ENCODE assay signal across 17 cellular contexts in genomic region chr3:123350971-123351370, GRCh38.
DNase-seq lines count a peak whose midpoint lies in the region; ATAC-seq and TF ChIP-seq lines count a peak whose summit lies in the region.
"Had no signal": no experiment of that assay in that cellular context is flagged by ENCODE, and none has a peak within 500 bp of the region (broad histone marks: within the 10 kb centered on the region; RNA-seq: fewer than 3 reads in every experiment).

No MANE protein-coding gene starts in this region.

- H3K9me3 Mint-ChIP-seq in activated T-helper 17 cell treated with anti-CD3 and anti-CD28 coated beads, Interleukin-2, amount 50 U/mL, for 72 hours = peaks cover 9% of the 10 kb centered on the region

- no peak for ATAC-seq in heart left ventricle
- ATAC-seq in Right ventricle myocardium inferior = no peak
- ATAC-seq in gastroesophageal sphincter = no peak
- no peak for ATAC-seq in HG03342 (IDR thresholded peaks at IDR 0.05; ENCODE audit: unreplicated experiment)
- ATAC-seq in activated T-helper 17 cell treated with anti-CD3 and anti-CD28 coated beads, Interleukin-2, amount 50 U/mL, for 72 hours (replicated peaks) = no peak

- WGBS in heart left ventricle, 4 donors = 73 to 82% (median 77%) methylated on average over 6 of the region's 6 CpGs
- WGBS in gastroesophageal sphincter (ENCODE audit: low coverage in 1 of 2), 2 donors = 92 to 93% methylated on average over 2 to 4 of the region's 6 CpGs

- H3K27ac Mint-ChIP-seq in activated T-helper 17 cell treated with anti-CD3 and anti-CD28 coated beads, Interleukin-2, amount 50 U/mL, for 72 hours = no peak overlapping the region
- H3K27ac Mint-ChIP-seq: CD4-positive, alpha-beta T cell had no signal

- intact Hi-C loops in heart left ventricle (cut with DNase I) (no loop called here), Right ventricle myocardium inferior (cut with DNase I) (no loop called here), posterior vena cava (cut with DNase I) (no loop called here)

- DNase-seq in heart left ventricle (no peak), Right ventricle myocardium inferior (ENCODE audit: missing footprints) (no peak), posterior vena cava (ENCODE audit: low spot score) (peak; percentile 58), hippocampal formation (lab: John Stamatoyannopoulos, UW) (no peak), MG63 (no peak)
- DNase-seq: CD4-positive, alpha-beta T cell; NCI-H1105 treated with DMSO at 0.1 percent for 48 hours; NCI-H2029; NCI-H446; NCI-H524 treated with DMSO at 0.1 percent for 48 hours; NCI-H82; NK-92 treated with Interleukin-12 subunit alpha and Interleukin-12 subunit beta, amount 100 ng/mL, for 24 hours; PC-9; SHP77 had no signal

- peaks cover 0 to 11% (median 0%) of the 10 kb centered on the region in 9 donors for H3K36me3 ChIP-seq in heart left ventricle
- no peaks in the 10 kb centered on the region for H3K36me3 ChIP-seq in gastroesophageal sphincter
- H3K36me3 ChIP-seq in MG63 = no peaks in the 10 kb centered on the region

- H3K4me3 ChIP-seq in heart left ventricle = no peak overlapping the region
- H3K4me3 ChIP-seq in gastroesophageal sphincter = no peak overlapping the region
- H3K4me3 ChIP-seq in MG63 = no peak overlapping the region
- H3K4me3 ChIP-seq: PC-9 had no signal

- H3K9me3 ChIP-seq in heart left ventricle (peaks cover 0 to 4% (median 0%) of the 10 kb centered on the region in 12 donors), gastroesophageal sphincter (no peaks in the 10 kb centered on the region), MG63 (peaks cover 4% of the 10 kb centered on the region)

- H3K4me3 Mint-ChIP-seq in activated T-helper 17 cell treated with anti-CD3 and anti-CD28 coated beads, Interleukin-2, amount 50 U/mL, for 72 hours = no peak overlapping the region
- H3K4me3 Mint-ChIP-seq: CD4-positive, alpha-beta T cell had no signal

- H3K4me1 ChIP-seq in heart left ventricle = peaks cover 0 to 83% (median 49%) of the 10 kb centered on the region in 12 donors
- peaks cover 0 to 87% (median 28%) of the 10 kb centered on the region in 3 donors for H3K4me1 ChIP-seq in gastroesophageal sphincter

- TF ChIP-seq POLR2A in heart left ventricle (IDR thresholded peaks at IDR 0.05) (no peak), gastroesophageal sphincter (IDR thresholded peaks at IDR 0.05) (no peak)

- H3K27me3 ChIP-seq in heart left ventricle (peaks cover 0 to 4% (median 0%) of the 10 kb centered on the region in 9 donors), gastroesophageal sphincter (no peaks in the 10 kb centered on the region), MG63 (peaks cover 24% of the 10 kb centered on the region)

- TF ChIP-seq EP300 in gastroesophageal sphincter (IDR thresholded peaks at IDR 0.05) = no peak

- H3K27ac ChIP-seq in heart left ventricle = peak overlapping the region in 7 of 12 donors; percentile 1 to 94 (median 82)
- peak overlapping the region; percentile 7 to 86 (median 79) for H3K27ac ChIP-seq in gastroesophageal sphincter
- H3K27ac ChIP-seq: PC-9 had no signal

- H3K4me1 Mint-ChIP-seq in activated T-helper 17 cell treated with anti-CD3 and anti-CD28 coated beads, Interleukin-2, amount 50 U/mL, for 72 hours = peaks cover 8% of the 10 kb centered on the region

- H3K36me3 Mint-ChIP-seq in activated T-helper 17 cell treated with anti-CD3 and anti-CD28 coated beads, Interleukin-2, amount 50 U/mL, for 72 hours (ENCODE audit: low read depth) = no peaks in the 10 kb centered on the region

- H3K27me3 Mint-ChIP-seq in activated T-helper 17 cell treated with anti-CD3 and anti-CD28 coated beads, Interleukin-2, amount 50 U/mL, for 72 hours = peaks cover 50% of the 10 kb centered on the region

- TF ChIP-seq CTCF in heart left ventricle (IDR thresholded peaks at IDR 0.05) (no peak), gastroesophageal sphincter (IDR thresholded peaks at IDR 0.05) (no peak)
